ENCODE assay signal across 16 cellular contexts in genomic region chr5:76602094-76602726, GRCh38. TPM values are rescaled to one million over a fixed set of nuclear protein-coding genes. Genes with fewer than 3 reads are reported as not detected.
DNase-seq lines count a peak whose midpoint lies in the region; ATAC-seq, FAIRE-seq and TF ChIP-seq lines count a peak whose summit lies in the region.
"Had no signal": no experiment of that assay in that cellular context is flagged by ENCODE, and none has a peak within 500 bp of the region (broad histone marks: within the 10 kb centered on the region; RNA-seq: fewer than 3 reads in every experiment).

No MANE protein-coding gene starts in this region.

- no peak for DNase-seq in activated T-cell treated with anti-CD3 and anti-CD28 coated beads, Interleukin-2, amount 50 U/mL, for 24 hours
- no peak for DNase-seq in activated T-cell treated with anti-CD3 and anti-CD28 coated beads, Interleukin-2, amount 50 U/mL, for 4 hours
- peak; percentile 18 for DNase-seq in OCI-M1 (lab: John Stamatoyannopoulos, UW)
- peak; percentile 70 for DNase-seq in endothelial cell of umbilical vein (ENCODE audit: low read depth, low spot score)
- no peak for DNase-seq in retinal pigment epithelial cell (ENCODE audit: low read depth)
- no peak for DNase-seq in NCI-H1417 treated with DMSO at 0.1 percent for 48 hours (lab: John Stamatoyannopoulos, UW)
- no peak for DNase-seq in NCI-H446 (lab: John Stamatoyannopoulos, UW)
- DNase-seq: activated CD8-positive, alpha-beta memory T cell treated with anti-CD3 and anti-CD28 coated beads, Interleukin-2, amount 50 U/mL, for 48 hours; effector CD8-positive, alpha-beta T cell; lower lobe of right lung; ovary; stimulated activated CD8-positive, alpha-beta memory T cell treated with anti-CD3 and anti-CD28 coated beads, Interleukin-4, amount 100 ng/mL, for 48 hours; upper lobe of left lung; WERI-Rb-1 had no signal

- peak overlapping the region; percentile 13 for H3K27ac Mint-ChIP-seq in activated T-cell treated with anti-CD3 and anti-CD28 coated beads, Interleukin-2, amount 50 U/mL, for 24 hours

- no peaks in the 10 kb centered on the region for H3K9me3 ChIP-seq in endothelial cell of umbilical vein (replicated peaks; ENCODE audit: control insufficient read depth, insufficient read depth, low read length)
- H3K9me3 ChIP-seq: lower lobe of right lung, ovary, upper lobe of left lung had no signal

- H3K27me3 ChIP-seq in endothelial cell of umbilical vein (ENCODE audit: control insufficient read depth in 2 of 2, insufficient read depth in 2 of 2, low read length in 2 of 2): no peaks in the 10 kb centered on the region
- H3K27me3 ChIP-seq: ovary, upper lobe of left lung had no signal

- H3K36me3 ChIP-seq in endothelial cell of umbilical vein (ENCODE audit: control insufficient read depth in 2 of 2, extremely low read depth in 1 of 2, insufficient read depth in 2 of 2, low read length in 2 of 2): no peaks in the 10 kb centered on the region
- H3K36me3 ChIP-seq: ovary, upper lobe of left lung had no signal

- H3K27me3 Mint-ChIP-seq in activated T-cell treated with anti-CD3 and anti-CD28 coated beads, Interleukin-2, amount 50 U/mL, for 24 hours: no peaks in the 10 kb centered on the region
- H3K27me3 Mint-ChIP-seq in activated T-cell treated with anti-CD3 and anti-CD28 coated beads, Interleukin-2, amount 50 U/mL, for 4 hours (ENCODE audit: low read depth): no peaks in the 10 kb centered on the region

- H3K27ac ChIP-seq in endothelial cell of umbilical vein (ENCODE audit: insufficient read depth, low read depth, low read length): no peak overlapping the region
- H3K27ac ChIP-seq: 22Rv1, lower lobe of right lung, ovary, upper lobe of left lung, WERI-Rb-1 had no signal

- peak; percentile 15 for FAIRE-seq in endothelial cell of umbilical vein (lab: Jason Lieb, UNC)

- H3K4me3 ChIP-seq in endothelial cell of umbilical vein (replicated peaks in 1 of 3; ENCODE audit: insufficient read depth in 1 of 3, low read depth in 1 of 3, low read length in 3 of 3) (no peak overlapping the region), retinal pigment epithelial cell (ENCODE audit: low read length) (no peak overlapping the region)
- H3K4me3 ChIP-seq: lower lobe of right lung, ovary, upper lobe of left lung had no signal

- intact Hi-C loops in endothelial cell of umbilical vein (cut with micrococcal nuclease): loop anchor here (5.0 kb wide), 1 partner anchor 265 kb away; no protein-coding TSS in a partner anchor

- CTCF ChIA-PET in endothelial cell of umbilical vein (lab: Charles Lee): interaction anchor here (0.6 to 7.3 kb wide), 56 partner anchors 9 to 891 kb away, joined by 3 to 391 read pairs (median 5); partner anchors contain the start of genes AGGF1 and F2RL1

- TF ChIP-seq POLR2A in endothelial cell of umbilical vein (IDR thresholded peaks at IDR 0.05; ENCODE audit: low read depth, low read length): no peak

- no peaks in the 10 kb centered on the region for H3K9me3 Mint-ChIP-seq in activated T-cell treated with anti-CD3 and anti-CD28 coated beads, Interleukin-2, amount 50 U/mL, for 24 hours
- no peaks in the 10 kb centered on the region for H3K9me3 Mint-ChIP-seq in activated T-cell treated with anti-CD3 and anti-CD28 coated beads, Interleukin-2, amount 50 U/mL, for 4 hours

- BruUV-seq in endothelial cell of umbilical vein (replicated peaks; lab: Mats Ljungman, UMichigan): no TSS peak

- peaks cover 25% of the 10 kb centered on the region for H3K4me1 Mint-ChIP-seq in activated T-cell treated with anti-CD3 and anti-CD28 coated beads, Interleukin-2, amount 50 U/mL, for 24 hours (ENCODE audit: low read depth)
- H3K4me1 Mint-ChIP-seq in activated T-cell treated with anti-CD3 and anti-CD28 coated beads, Interleukin-2, amount 50 U/mL, for 4 hours (ENCODE audit: low read depth): peaks cover 6% of the 10 kb centered on the region

- H3K79me2 ChIP-seq in endothelial cell of umbilical vein (ENCODE audit: control insufficient read depth, insufficient read depth, low read length): no peaks in the 10 kb centered on the region

- H3K9me1 ChIP-seq in endothelial cell of umbilical vein (replicated peaks; ENCODE audit: control insufficient read depth, extremely low read depth, insufficient read depth, low read length): no peaks in the 10 kb centered on the region

- H4K20me1 ChIP-seq in endothelial cell of umbilical vein (replicated peaks; ENCODE audit: control insufficient read depth, extremely low read depth, insufficient read depth, low read length): no peaks in the 10 kb centered on the region

- dilution Hi-C loops in endothelial cell of umbilical vein (cut with MboI; ENCODE audit: extremely low pct_ligation_motif_present, low sequenced_read_pairs): no loop called here

- no peak overlapping the region for H3K4me3 Mint-ChIP-seq in activated T-cell treated with anti-CD3 and anti-CD28 coated beads, Interleukin-2, amount 50 U/mL, for 24 hours
- no peak overlapping the region for H3K4me3 Mint-ChIP-seq in activated T-cell treated with anti-CD3 and anti-CD28 coated beads, Interleukin-2, amount 50 U/mL, for 4 hours

- no peak overlapping the region for H3K4me2 ChIP-seq in endothelial cell of umbilical vein (ENCODE audit: insufficient read depth, low read length)

- peaks cover 73% of the 10 kb centered on the region for H3K36me3 Mint-ChIP-seq in activated T-cell treated with anti-CD3 and anti-CD28 coated beads, Interleukin-2, amount 50 U/mL, for 24 hours (ENCODE audit: low read depth)
- peaks cover 57% of the 10 kb centered on the region for H3K36me3 Mint-ChIP-seq in activated T-cell treated with anti-CD3 and anti-CD28 coated beads, Interleukin-2, amount 50 U/mL, for 4 hours (ENCODE audit: insufficient read depth)

- POLR2A ChIA-PET in endothelial cell of umbilical vein (lab: Charles Lee): no interaction called here

- TF ChIP-seq CTCF in endothelial cell of umbilical vein (IDR thresholded peaks at IDR 0.05; ENCODE audit: extremely low read depth in 1 of 2, insufficient read depth in 1 of 2, low read depth in 1 of 2, low read length in 2 of 2): peak; percentile 21 to 24
- peak; percentile 68 for TF ChIP-seq CTCF in retinal pigment epithelial cell (conservative IDR thresholded peaks at IDR 0.05; ENCODE audit: low read depth, low read length)

- ATAC-seq in activated T-cell treated with anti-CD3 and anti-CD28 coated beads, Interleukin-2, amount 50 U/mL, for 4 hours: no peak
- ATAC-seq in GM21390 (IDR thresholded peaks at IDR 0.05; ENCODE audit: unreplicated experiment): no peak

- H2AFZ ChIP-seq in endothelial cell of umbilical vein (ENCODE audit: low read depth, low read length): no peak overlapping the region

- peaks cover 4% of the 10 kb centered on the region for H3K4me1 ChIP-seq in endothelial cell of umbilical vein (ENCODE audit: control insufficient read depth, extremely low read depth, insufficient read depth, low read length)
- H3K4me1 ChIP-seq: lower lobe of right lung had no signal

- H3K9ac ChIP-seq in endothelial cell of umbilical vein (replicated peaks; ENCODE audit: extremely low read depth, insufficient read depth, low read length): no peak overlapping the region

TF ChIP-seq in endothelial cell of umbilical vein, 7 proteins besides CTCF, POLR2A, EP300 and RAD21:
- TF ChIP-seq, protein P1, sequence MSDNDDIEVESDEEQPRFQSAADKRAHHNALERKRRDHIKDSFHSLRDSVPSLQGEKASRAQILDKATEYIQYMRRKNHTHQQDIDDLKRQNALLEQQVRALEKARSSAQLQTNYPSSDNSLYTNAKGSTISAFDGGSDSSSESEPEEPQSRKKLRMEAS (IDR thresholded peaks at IDR 0.05; ENCODE audit: insufficient read depth, insufficient read length): no peak
- TF ChIP-seq EZH2 (IDR thresholded peaks at IDR 0.05; ENCODE audit: borderline replicate concordance, low read depth, low read length, severe bottlenecking): no peak
- no peak for TF ChIP-seq MYC (IDR thresholded peaks at IDR 0.05; ENCODE audit: low read depth, low read length)
- TF ChIP-seq FOS (IDR thresholded peaks at IDR 0.05; ENCODE audit: borderline replicate concordance, insufficient read depth, low read length): no peak
- no peak for TF ChIP-seq POLR2AphosphoS5 (IDR thresholded peaks at IDR 0.05; ENCODE audit: insufficient read depth, low read depth, low read length)
- no peak for TF ChIP-seq JUN (IDR thresholded peaks at IDR 0.05; ENCODE audit: borderline replicate concordance, insufficient read depth, insufficient read length, low read depth)
- no peak for TF ChIP-seq GATA2 (IDR thresholded peaks at IDR 0.05; ENCODE audit: insufficient read depth, insufficient read length, low read depth, low read length)

RNA-seq across cellular contexts. Expression of gene F2RL2, which starts 21.0 kb away (rescaled TPM):
- under 1 TPM in 2 of 3 donors, not detected in 1; 0.08 to 0.13 TPM for total RNA-seq in activated T-cell treated with anti-CD3 and anti-CD28 coated beads, Interleukin-2, amount 50 U/mL, for 4 hours
- total RNA-seq in endothelial cell of umbilical vein: 10.2 and 19.8 TPM in 2 replicates
- polyA plus RNA-seq in endothelial cell of umbilical vein: 33.0 and 33.3 TPM in 2 replicates
- 12.7 and 13.3 TPM in 2 replicates for polyA plus RNA-seq in endothelial cell of umbilical vein (2011; cell fraction: cytosol; rRNA removed)
- polyA plus RNA-seq in endothelial cell of umbilical vein (2011; cell fraction: nucleus; rRNA removed): 11.2 and 12.2 TPM in 2 replicates
- polyA plus RNA-seq in endothelial cell of umbilical vein (2012): 6.0 and 7.0 TPM in 2 replicates
- 65.1 and 69.9 TPM in 2 replicates for polyA minus RNA-seq in endothelial cell of umbilical vein
- not detected for polyA minus RNA-seq in endothelial cell of umbilical vein (2011; cell fraction: cytosol; rRNA and poly(A)+ RNA removed)
- polyA minus RNA-seq in endothelial cell of umbilical vein (2011; cell fraction: nucleus; rRNA and poly(A)+ RNA removed): 13.6 and 19.6 TPM in 2 replicates
- total RNA-seq: lower lobe of right lung had no signal

Comparison
In these comparisons a context has a peak if more than half of its experiments do, and no peak if none do; other contexts are left out.
1. DNase-seq: peak in OCI-M1 (single experiment) and endothelial cell of umbilical vein (single experiment); none in activated T-cell treated with anti-CD3 and anti-CD28 coated beads, Interleukin-2, amount 50 U/mL, for 24 hours (single experiment), activated T-cell treated with anti-CD3 and anti-CD28 coated beads, Interleukin-2, amount 50 U/mL, for 4 hours (single experiment), retinal pigment epithelial cell (single experiment), NCI-H1417 treated with DMSO at 0.1 percent for 48 hours (single experiment) and NCI-H446 (0 of 2).